1 cellular context compared by ENCODE assay signal in the genomic region with DNA sequence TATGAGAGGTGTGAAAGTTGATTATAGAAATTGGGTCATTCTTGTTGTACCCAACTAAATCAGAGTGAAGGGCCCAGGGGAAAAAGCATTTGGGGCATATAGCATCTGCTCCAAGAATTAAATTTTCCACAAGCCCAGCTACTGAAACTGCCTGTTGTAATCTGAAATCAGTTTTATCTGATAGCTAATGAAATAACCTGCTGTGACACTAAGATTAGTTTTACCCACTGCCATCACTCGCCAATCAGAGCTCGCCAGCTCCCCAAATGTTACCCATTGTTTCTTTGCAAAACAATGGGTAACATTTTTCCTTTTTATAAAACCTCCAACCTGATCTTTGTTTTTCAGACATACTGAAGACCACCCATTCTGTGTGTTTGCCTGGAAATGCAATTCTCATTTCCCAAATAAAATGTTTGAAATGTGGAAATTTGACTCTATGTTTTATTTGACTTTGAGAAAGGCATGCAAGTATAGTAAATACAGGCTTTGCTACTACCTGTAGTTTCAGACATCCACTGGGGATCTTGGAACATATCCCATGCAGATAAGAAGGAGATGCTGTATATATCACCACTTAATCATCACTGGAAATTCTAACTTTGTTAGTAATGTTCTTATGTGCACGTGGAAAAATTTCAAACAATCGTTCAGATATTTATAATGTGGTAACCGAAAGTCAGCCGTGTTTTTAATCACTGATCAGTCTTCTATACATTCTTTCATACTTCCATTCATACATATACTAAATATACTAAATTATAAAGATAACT.
TF ChIP-seq lines count a peak whose summit lies in the region.

No MANE protein-coding gene starts in this region.

TF ChIP-seq in SK-N-SH treated with all-trans-retinoic acid at 6 μM for 48 hours, 23 proteins besides CTCF, POLR2A, EP300 and RAD21 (continued from another document):
- TF ChIP-seq PATZ1 (CRISPR knock-in tag; IDR thresholded peaks at IDR 0.05; ENCODE audit: borderline replicate concordance) (no peak), ESRRG (CRISPR knock-in tag; IDR thresholded peaks at IDR 0.05) (no peak), ZNF565 (CRISPR knock-in tag; conservative IDR thresholded peaks at IDR 0.05; ENCODE audit: low read depth) (no peak), CSDC2 (CRISPR knock-in tag; IDR thresholded peaks at IDR 0.05) (no peak)
- TF ChIP-seq, protein P1, sequence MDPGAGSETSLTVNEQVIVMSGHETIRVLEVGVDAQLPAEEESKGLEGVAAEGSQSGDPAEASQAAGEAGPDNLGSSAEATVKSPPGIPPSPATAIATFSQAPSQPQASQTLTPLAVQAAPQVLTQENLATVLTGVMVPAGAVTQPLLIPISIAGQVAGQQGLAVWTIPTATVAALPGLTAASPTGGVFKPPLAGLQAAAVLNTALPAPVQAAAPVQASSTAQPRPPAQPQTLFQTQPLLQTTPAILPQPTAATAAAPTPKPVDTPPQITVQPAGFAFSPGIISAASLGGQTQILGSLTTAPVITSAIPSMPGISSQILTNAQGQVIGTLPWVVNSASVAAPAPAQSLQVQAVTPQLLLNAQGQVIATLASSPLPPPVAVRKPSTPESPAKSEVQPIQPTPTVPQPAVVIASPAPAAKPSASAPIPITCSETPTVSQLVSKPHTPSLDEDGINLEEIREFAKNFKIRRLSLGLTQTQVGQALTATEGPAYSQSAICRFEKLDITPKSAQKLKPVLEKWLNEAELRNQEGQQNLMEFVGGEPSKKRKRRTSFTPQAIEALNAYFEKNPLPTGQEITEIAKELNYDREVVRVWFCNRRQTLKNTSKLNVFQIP (CRISPR knock-in tag; IDR thresholded peaks at IDR 0.05; ENCODE audit: borderline replicate concordance, low read depth), result no peak
- TF ChIP-seq, protein P2, sequence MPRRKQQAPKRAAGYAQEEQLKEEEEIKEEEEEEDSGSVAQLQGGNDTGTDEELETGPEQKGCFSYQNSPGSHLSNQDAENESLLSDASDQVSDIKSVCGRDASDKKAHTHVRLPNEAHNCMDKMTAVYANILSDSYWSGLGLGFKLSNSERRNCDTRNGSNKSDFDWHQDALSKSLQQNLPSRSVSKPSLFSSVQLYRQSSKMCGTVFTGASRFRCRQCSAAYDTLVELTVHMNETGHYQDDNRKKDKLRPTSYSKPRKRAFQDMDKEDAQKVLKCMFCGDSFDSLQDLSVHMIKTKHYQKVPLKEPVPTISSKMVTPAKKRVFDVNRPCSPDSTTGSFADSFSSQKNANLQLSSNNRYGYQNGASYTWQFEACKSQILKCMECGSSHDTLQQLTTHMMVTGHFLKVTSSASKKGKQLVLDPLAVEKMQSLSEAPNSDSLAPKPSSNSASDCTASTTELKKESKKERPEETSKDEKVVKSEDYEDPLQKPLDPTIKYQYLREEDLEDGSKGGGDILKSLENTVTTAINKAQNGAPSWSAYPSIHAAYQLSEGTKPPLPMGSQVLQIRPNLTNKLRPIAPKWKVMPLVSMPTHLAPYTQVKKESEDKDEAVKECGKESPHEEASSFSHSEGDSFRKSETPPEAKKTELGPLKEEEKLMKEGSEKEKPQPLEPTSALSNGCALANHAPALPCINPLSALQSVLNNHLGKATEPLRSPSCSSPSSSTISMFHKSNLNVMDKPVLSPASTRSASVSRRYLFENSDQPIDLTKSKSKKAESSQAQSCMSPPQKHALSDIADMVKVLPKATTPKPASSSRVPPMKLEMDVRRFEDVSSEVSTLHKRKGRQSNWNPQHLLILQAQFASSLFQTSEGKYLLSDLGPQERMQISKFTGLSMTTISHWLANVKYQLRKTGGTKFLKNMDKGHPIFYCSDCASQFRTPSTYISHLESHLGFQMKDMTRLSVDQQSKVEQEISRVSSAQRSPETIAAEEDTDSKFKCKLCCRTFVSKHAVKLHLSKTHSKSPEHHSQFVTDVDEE (CRISPR knock-in tag; IDR thresholded peaks at IDR 0.05), result no peak
- TF ChIP-seq, protein P3, sequence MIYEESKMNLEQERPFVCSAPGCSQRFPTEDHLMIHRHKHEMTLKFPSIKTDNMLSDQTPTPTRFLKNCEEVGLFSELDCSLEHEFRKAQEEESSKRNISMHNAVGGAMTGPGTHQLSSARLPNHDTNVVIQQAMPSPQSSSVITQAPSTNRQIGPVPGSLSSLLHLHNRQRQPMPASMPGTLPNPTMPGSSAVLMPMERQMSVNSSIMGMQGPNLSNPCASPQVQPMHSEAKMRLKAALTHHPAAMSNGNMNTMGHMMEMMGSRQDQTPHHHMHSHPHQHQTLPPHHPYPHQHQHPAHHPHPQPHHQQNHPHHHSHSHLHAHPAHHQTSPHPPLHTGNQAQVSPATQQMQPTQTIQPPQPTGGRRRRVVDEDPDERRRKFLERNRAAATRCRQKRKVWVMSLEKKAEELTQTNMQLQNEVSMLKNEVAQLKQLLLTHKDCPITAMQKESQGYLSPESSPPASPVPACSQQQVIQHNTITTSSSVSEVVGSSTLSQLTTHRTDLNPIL (CRISPR knock-in tag; IDR thresholded peaks at IDR 0.05; ENCODE audit: low read depth), result no peak
